ENCODE assay signal across 1 cellular context in the genomic region with DNA sequence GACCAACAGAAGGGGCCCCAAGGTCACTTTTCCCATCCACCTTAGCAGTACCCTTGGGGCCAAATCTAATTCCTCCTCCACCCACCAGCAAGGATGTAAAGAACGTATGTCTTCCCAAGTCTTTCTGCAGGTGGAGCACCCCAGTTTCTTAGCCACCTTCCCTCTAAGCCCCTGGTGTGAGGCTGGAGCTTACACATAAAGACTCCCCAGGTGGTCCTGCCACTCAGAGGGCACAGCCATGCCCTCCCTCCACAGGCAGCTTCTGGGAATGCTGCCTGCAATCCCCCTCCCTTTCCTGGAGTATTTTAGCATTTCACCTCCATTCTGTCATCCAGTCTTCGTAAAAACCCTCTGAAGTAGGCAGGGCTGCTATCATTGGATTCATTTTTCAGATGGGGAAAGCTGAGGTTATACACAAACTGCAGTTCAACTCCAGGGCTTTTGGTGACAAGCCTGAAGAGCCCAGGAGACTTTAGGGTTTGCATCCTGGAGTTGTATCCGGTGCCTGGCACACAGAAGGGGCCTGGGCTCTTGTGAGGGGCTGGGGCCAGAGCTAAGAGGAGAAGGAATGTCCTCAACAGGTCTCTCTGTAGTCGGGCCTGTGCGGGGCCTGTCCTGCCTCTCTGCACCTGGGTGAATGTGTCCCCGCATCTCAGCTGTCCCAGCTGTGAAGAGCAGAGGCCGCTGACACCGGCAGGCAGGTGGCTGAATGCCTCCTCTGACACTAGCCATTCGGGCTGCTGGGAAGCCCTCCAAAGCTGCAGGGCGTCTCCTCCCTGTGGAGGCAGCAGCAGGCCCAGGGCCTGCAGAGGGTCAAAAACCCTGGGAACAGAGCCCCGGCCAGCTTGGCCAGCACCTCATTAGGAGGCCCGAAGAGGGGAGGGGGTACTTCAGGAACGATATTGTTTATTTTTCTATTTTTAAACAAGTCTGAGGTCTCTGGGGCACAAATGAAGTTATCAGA.
TF ChIP-seq lines count a peak whose summit lies in the region.

No MANE protein-coding gene starts in this region.

TF ChIP-seq in GM23338, 12 proteins besides CTCF, POLR2A, EP300 and RAD21 (continued from another document):
- TF ChIP-seq, protein P1, sequence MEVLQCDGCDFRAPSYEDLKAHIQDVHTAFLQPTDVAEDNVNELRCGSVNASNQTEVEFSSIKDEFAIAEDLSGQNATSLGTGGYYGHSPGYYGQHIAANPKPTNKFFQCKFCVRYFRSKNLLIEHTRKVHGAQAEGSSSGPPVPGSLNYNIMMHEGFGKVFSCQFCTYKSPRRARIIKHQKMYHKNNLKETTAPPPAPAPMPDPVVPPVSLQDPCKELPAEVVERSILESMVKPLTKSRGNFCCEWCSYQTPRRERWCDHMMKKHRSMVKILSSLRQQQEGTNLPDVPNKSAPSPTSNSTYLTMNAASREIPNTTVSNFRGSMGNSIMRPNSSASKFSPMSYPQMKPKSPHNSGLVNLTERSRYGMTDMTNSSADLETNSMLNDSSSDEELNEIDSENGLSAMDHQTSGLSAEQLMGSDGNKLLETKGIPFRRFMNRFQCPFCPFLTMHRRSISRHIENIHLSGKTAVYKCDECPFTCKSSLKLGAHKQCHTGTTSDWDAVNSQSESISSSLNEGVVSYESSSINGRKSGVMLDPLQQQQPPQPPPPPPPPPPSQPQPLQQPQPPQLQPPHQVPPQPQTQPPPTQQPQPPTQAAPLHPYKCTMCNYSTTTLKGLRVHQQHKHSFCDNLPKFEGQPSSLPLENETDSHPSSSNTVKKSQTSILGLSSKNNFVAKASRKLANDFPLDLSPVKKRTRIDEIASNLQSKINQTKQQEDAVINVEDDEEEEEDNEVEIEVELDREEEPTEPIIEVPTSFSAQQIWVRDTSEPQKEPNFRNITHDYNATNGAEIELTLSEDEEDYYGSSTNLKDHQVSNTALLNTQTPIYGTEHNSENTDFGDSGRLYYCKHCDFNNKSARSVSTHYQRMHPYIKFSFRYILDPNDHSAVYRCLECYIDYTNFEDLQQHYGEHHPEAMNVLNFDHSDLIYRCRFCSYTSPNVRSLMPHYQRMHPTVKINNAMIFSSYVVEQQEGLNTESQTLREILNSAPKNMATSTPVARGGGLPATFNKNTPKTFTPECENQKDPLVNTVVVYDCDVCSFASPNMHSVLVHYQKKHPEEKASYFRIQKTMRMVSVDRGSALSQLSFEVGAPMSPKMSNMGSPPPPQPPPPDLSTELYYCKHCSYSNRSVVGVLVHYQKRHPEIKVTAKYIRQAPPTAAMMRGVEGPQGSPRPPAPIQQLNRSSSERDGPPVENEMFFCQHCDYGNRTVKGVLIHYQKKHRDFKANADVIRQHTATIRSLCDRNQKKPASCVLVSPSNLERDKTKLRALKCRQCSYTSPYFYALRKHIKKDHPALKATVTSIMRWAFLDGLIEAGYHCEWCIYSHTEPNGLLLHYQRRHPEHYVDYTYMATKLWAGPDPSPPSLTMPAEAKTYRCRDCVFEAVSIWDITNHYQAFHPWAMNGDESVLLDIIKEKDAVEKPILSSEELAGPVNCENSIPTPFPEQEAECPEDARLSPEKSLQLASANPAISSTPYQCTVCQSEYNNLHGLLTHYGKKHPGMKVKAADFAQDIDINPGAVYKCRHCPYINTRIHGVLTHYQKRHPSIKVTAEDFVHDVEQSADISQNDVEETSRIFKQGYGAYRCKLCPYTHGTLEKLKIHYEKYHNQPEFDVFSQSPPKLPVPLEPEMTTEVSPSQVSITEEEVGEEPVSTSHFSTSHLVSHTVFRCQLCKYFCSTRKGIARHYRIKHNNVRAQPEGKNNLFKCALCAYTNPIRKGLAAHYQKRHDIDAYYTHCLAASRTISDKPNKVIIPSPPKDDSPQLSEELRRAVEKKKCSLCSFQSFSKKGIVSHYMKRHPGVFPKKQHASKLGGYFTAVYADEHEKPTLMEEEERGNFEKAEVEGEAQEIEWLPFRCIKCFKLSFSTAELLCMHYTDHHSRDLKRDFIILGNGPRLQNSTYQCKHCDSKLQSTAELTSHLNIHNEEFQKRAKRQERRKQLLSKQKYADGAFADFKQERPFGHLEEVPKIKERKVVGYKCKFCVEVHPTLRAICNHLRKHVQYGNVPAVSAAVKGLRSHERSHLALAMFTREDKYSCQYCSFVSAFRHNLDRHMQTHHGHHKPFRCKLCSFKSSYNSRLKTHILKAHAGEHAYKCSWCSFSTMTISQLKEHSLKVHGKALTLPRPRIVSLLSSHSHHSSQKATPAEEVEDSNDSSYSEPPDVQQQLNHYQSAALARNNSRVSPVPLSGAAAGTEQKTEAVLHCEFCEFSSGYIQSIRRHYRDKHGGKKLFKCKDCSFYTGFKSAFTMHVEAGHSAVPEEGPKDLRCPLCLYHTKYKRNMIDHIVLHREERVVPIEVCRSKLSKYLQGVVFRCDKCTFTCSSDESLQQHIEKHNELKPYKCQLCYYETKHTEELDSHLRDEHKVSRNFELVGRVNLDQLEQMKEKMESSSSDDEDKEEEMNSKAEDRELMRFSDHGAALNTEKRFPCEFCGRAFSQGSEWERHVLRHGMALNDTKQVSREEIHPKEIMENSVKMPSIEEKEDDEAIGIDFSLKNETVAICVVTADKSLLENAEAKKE (CRISPR knock-in tag; IDR thresholded peaks at IDR 0.05), result no peak
